ENCODE assay signal across 9 cellular contexts in the genomic region with DNA sequence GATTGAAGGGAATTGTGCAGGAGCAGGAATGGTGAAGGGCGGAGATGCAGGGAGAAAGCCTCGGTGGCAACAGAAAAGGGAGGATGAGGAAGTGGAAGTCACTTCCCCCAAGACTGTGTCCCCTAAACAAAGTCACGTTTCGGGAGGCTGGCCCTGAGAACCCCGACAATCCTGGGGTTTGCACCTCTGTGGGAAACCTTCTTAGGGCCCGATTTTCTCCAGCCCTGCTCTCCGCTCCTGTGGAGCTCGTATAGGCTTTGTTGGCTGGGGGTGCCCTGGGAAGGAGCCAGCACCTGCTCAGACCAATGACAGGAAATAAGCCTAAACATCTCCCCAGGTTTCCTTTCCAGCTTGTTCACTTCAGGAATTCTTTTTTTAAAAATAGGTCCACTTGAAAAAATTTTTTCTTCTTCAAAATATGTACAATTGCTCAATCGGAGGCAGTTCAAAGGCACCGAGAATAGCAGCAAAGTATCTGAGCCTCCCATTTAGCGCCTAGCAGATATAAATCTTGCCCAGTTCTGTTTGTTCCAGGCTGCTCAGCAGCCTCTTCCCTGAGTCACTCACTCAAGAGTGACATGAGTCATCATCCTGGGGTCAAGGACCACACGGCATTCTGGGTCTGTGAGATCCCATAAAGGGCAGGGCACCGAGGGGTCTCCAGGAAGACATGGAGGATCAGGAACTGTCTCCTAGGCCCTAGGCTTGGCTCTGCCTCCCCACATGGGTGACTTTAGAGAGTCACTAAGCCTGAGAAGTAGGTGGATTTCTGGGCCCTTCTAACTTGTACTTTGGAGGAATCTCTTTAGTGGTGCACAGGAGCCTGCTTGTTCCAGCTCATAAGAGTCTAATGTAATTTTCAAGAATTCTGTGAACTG. TPM values are rescaled to one million over a fixed set of nuclear protein-coding genes. Genes with fewer than 3 reads are reported as not detected.
A peak's percentile ranks its signal among the peaks of the same experiment; 100 is the strongest.
DNase-seq lines count a peak whose midpoint lies in the region; ATAC-seq and TF ChIP-seq lines count a peak whose summit lies in the region.
"Had no signal": no experiment of that assay in that cellular context is flagged by ENCODE, and none has a peak within 500 bp of the region (broad histone marks: within the 10 kb centered on the region; RNA-seq: fewer than 3 reads in every experiment).

No MANE protein-coding gene starts in this region.

- H3K36me3 Mint-ChIP-seq in stimulated activated effector memory CD8-positive, alpha-beta T cell treated with anti-CD3 and anti-CD28 coated beads, Interleukin-12 subunit alpha, Interleukin-12 subunit beta, amount 100 ng/mL, for 72 hours, result no peaks in the 10 kb centered on the region
- no peaks in the 10 kb centered on the region for H3K36me3 Mint-ChIP-seq in effector memory CD8-positive, alpha-beta T cell (ENCODE audit: insufficient read depth)

- intact Hi-C loops in left ventricle myocardium inferior (cut with micrococcal nuclease), result no loop called here

- peaks cover 69% of the 10 kb centered on the region for H3K4me1 ChIP-seq in left ventricle myocardium inferior

- H3K27ac Mint-ChIP-seq in stimulated activated effector memory CD8-positive, alpha-beta T cell treated with anti-CD3 and anti-CD28 coated beads, Interleukin-12 subunit alpha, Interleukin-12 subunit beta, amount 100 ng/mL, for 72 hours, result peak overlapping the region; percentile 60
- H3K27ac Mint-ChIP-seq in effector memory CD8-positive, alpha-beta T cell, result peak overlapping the region in 1 of 2 donors; percentile 36

- no peaks in the 10 kb centered on the region for H3K27me3 Mint-ChIP-seq in effector memory CD8-positive, alpha-beta T cell

- H3K27me3 ChIP-seq in left ventricle myocardium inferior (ENCODE audit: low read depth), result no peaks in the 10 kb centered on the region

- H3K36me3 ChIP-seq in left ventricle myocardium inferior, result no peaks in the 10 kb centered on the region

- H3K4me3 ChIP-seq in left ventricle myocardium inferior, result no peak overlapping the region

- no peak for TF ChIP-seq CTCF in left ventricle myocardium inferior (IDR thresholded peaks at IDR 0.05; ENCODE audit: borderline replicate concordance)

- peak; percentile 7 for DNase-seq in NCI-H2029 (lab: John Stamatoyannopoulos, UW)
- DNase-seq in NCI-H2029 treated with DMSO at 0.1 percent for 48 hours (lab: John Stamatoyannopoulos, UW), result no peak
- peak; percentile 59 for DNase-seq in T1000 (lab: John Stamatoyannopoulos, UW)
- no peak for DNase-seq in left ventricle myocardium inferior
- no peak for DNase-seq in stimulated activated effector memory CD8-positive, alpha-beta T cell treated with anti-CD3 and anti-CD28 coated beads, Interleukin-12 subunit alpha, Interleukin-12 subunit beta, amount 100 ng/mL, for 72 hours (ENCODE audit: low spot score in 2 of 2)
- DNase-seq in effector memory CD8-positive, alpha-beta T cell, result no peak

- peak; percentile 69 for ATAC-seq in stimulated activated effector memory CD8-positive, alpha-beta T cell treated with anti-CD3 and anti-CD28 coated beads, Interleukin-12 subunit alpha, Interleukin-12 subunit beta, amount 100 ng/mL, for 72 hours
- no peak for ATAC-seq in GM21526 (IDR thresholded peaks at IDR 0.05; ENCODE audit: low FRiP score, unreplicated experiment)
- no peak for ATAC-seq in GM19463 (IDR thresholded peaks at IDR 0.05; ENCODE audit: unreplicated experiment)
- ATAC-seq in effector memory CD8-positive, alpha-beta T cell (replicated peaks), result no peak

- no peaks in the 10 kb centered on the region for H3K9me3 Mint-ChIP-seq in stimulated activated effector memory CD8-positive, alpha-beta T cell treated with anti-CD3 and anti-CD28 coated beads, Interleukin-12 subunit alpha, Interleukin-12 subunit beta, amount 100 ng/mL, for 72 hours
- no peaks in the 10 kb centered on the region for H3K9me3 Mint-ChIP-seq in effector memory CD8-positive, alpha-beta T cell

- no peak overlapping the region for H3K4me3 Mint-ChIP-seq in stimulated activated effector memory CD8-positive, alpha-beta T cell treated with anti-CD3 and anti-CD28 coated beads, Interleukin-12 subunit alpha, Interleukin-12 subunit beta, amount 100 ng/mL, for 72 hours
- no peak overlapping the region for H3K4me3 Mint-ChIP-seq in effector memory CD8-positive, alpha-beta T cell

- no peaks in the 10 kb centered on the region for H3K9me3 ChIP-seq in left ventricle myocardium inferior (replicated peaks)

- H3K27ac ChIP-seq in left ventricle myocardium inferior (replicated peaks), result peak overlapping the region; percentile 56
- H3K27ac ChIP-seq: 22Rv1 had no signal

- H3K4me1 Mint-ChIP-seq in stimulated activated effector memory CD8-positive, alpha-beta T cell treated with anti-CD3 and anti-CD28 coated beads, Interleukin-12 subunit alpha, Interleukin-12 subunit beta, amount 100 ng/mL, for 72 hours, result peaks cover 32% of the 10 kb centered on the region
- peaks cover 0 to 4% of the 10 kb centered on the region in 2 donors for H3K4me1 Mint-ChIP-seq in effector memory CD8-positive, alpha-beta T cell (ENCODE audit: low read depth in 2 of 2)

RNA-seq across cellular contexts. Expression of a gene that starts 34.0 kb away (rescaled TPM):
- 5.1 TPM for total RNA-seq in left ventricle myocardium inferior

Comparison
In these comparisons a context has a peak if more than half of its experiments do, and no peak if none do; other contexts are left out.
1. DNase-seq: peak in NCI-H2029 (single experiment) and T1000 (single experiment); none in NCI-H2029 treated with DMSO at 0.1 percent for 48 hours (single experiment), left ventricle myocardium inferior (single experiment), stimulated activated effector memory CD8-positive, alpha-beta T cell treated with anti-CD3 and anti-CD28 coated beads, Interleukin-12 subunit alpha, Interleukin-12 subunit beta, amount 100 ng/mL, for 72 hours (0 of 2) and effector memory CD8-positive, alpha-beta T cell (0 of 3).